In the genomic region with DNA sequence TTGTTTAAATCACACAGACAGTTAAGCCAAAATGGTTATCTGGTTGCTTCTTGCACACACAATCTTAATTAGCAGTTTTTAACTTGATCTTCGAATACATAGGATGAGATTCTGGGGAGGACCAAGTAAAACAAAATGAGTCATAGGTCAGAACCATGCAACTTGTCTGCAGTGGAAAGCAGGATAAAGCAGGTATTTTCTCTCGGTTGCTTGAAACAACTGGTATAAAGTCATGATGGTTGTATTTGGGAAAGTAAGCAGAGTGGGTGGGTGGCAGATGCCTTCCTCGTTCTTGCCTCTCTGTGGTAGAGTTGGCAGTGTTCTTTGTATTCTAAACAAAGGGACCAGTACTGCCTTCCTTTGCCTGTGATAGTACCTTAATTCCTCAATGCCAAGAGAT, we compare ENCODE assay signal across 18 cellular contexts.
"Had no signal": no experiment of that assay in that cellular context is flagged by ENCODE, and none has a peak within 500 bp of the region (broad histone marks: within the 10 kb centered on the region; RNA-seq: fewer than 3 reads in every experiment).

No MANE protein-coding gene starts in this region.

- H3K27ac ChIP-seq: spleen, upper lobe of right lung had no signal

- H3K36me3 Mint-ChIP-seq: mesothelial cell of epicardium; stimulated activated memory B cell treated with anti-CD40 and anti-IgM and Interleukin-4, amounts not matched to agents 10 μg/mL and 1 μg/mL and 100 μg/mL, for 72 hours had no signal

- H3K4me3 ChIP-seq: lung, spleen, upper lobe of right lung had no signal

- H3K27me3 ChIP-seq: spleen, upper lobe of right lung had no signal

- DNase-seq: activated CD4-positive, alpha-beta T cell treated with anti-CD3 and anti-CD28 coated beads, Interleukin-2, amount 50 U/mL, for 4 hours; activated naive CD4-positive, alpha-beta T cell treated with anti-CD3 and anti-CD28 coated beads, Interleukin-2, amount 50 U/mL, for 16 hours; activated T-cell treated with anti-CD3 and anti-CD28 coated beads for 4 hours; amygdala; caudate nucleus; hypothalamus; spleen; stimulated activated CD4-positive, alpha-beta T cell treated with anti-CD3 and anti-CD28 coated beads, Interleukin-4, amount 100 ng/mL, for 4 hours; T1000; upper lobe of right lung had no signal

- H3K4me3 Mint-ChIP-seq: mesothelial cell of epicardium; nephron; stimulated activated memory B cell treated with anti-CD40 and anti-IgM and Interleukin-4, amounts not matched to agents 10 μg/mL and 1 μg/mL and 100 μg/mL, for 72 hours had no signal

- FAIRE-seq: colon, frontal cortex, keratinocyte had no signal

- H3K27ac Mint-ChIP-seq: mesothelial cell of epicardium; nephron; stimulated activated memory B cell treated with anti-CD40 and anti-IgM and Interleukin-4, amounts not matched to agents 10 μg/mL and 1 μg/mL and 100 μg/mL, for 72 hours had no signal

- H3K27me3 Mint-ChIP-seq: stimulated activated memory B cell treated with anti-CD40 and anti-IgM and Interleukin-4, amounts not matched to agents 10 μg/mL and 1 μg/mL and 100 μg/mL, for 72 hours had no signal

- H3K9me3 Mint-ChIP-seq: mesothelial cell of epicardium; nephron; stimulated activated memory B cell treated with anti-CD40 and anti-IgM and Interleukin-4, amounts not matched to agents 10 μg/mL and 1 μg/mL and 100 μg/mL, for 72 hours had no signal

- H3K36me3 ChIP-seq: spleen, upper lobe of right lung had no signal

- H3K4me1 ChIP-seq: upper lobe of right lung had no signal

- H3K4me1 Mint-ChIP-seq: mesothelial cell of epicardium, nephron had no signal

- H3K9me3 ChIP-seq: spleen, upper lobe of right lung had no signal

- ATAC-seq: left lobe of liver, upper lobe of right lung had no signal
